Comparison of ENCODE assay signal across 8 cellular contexts in genomic region chr12:124588689-124589318, GRCh38. TPM values are rescaled to one million over a fixed set of nuclear protein-coding genes. Genes with fewer than 3 reads are reported as not detected.
A peak's percentile ranks its signal among the peaks of the same experiment; 100 is the strongest.
DNase-seq lines count a peak whose midpoint lies in the region; ATAC-seq and TF ChIP-seq lines count a peak whose summit lies in the region.

No MANE protein-coding gene starts in this region.

- H2AFZ ChIP-seq in mesenchymal stem cell (ENCODE audit: low read depth, low read length) = no peak overlapping the region

- DNase-seq in AG04450 (ENCODE audit: low read depth, low spot score) (no peak), Kasumi-1 (lab: John Stamatoyannopoulos, UW) (peak; percentile 51 to 54), mesenchymal stem cell (peak; percentile 89), OCI-M2 (lab: John Stamatoyannopoulos, UW; ENCODE audit: unreplicated experiment) (no peak)

- CTCF ChIA-PET in AG04450 (lab: Charles Lee) = no interaction called here

- H3K9me3 ChIP-seq in AG04450 (ENCODE audit: control insufficient read depth, insufficient read depth, low read length) = peaks cover 7% of the 10 kb centered on the region
- peaks cover 6% of the 10 kb centered on the region for H3K9me3 ChIP-seq in mesenchymal stem cell (ENCODE audit: control insufficient read depth, low read length)

- peak overlapping the region; percentile 13 for H3K4me2 ChIP-seq in mesenchymal stem cell (ENCODE audit: low read length, poor library complexity, severe bottlenecking)

- peaks cover 13% of the 10 kb centered on the region for H3K4me1 Mint-ChIP-seq in brain

- H3K4me3 ChIP-seq in AG04450 (ENCODE audit: low read depth, low read length) (peak overlapping the region; percentile 37), mesenchymal stem cell (ENCODE audit: insufficient read depth in 1 of 2, low read depth in 1 of 2, low read length in 2 of 2) (no peak overlapping the region)

- peak overlapping the region; percentile 59 to 60 for H2BK12ac ChIP-seq in mesenchymal stem cell (ENCODE audit: low read length in 2 of 2)

- H3K9ac ChIP-seq in mesenchymal stem cell (ENCODE audit: low read length) = peak overlapping the region; percentile 64

- H3K79me1 ChIP-seq in mesenchymal stem cell (replicated peaks; ENCODE audit: low read length, poor library complexity, severe bottlenecking) = no peaks in the 10 kb centered on the region

- peaks cover 4 to 31% (median 22%) of the 10 kb centered on the region in 5 experiments for H3K9me3 Mint-ChIP-seq in brain

- H4K91ac ChIP-seq in mesenchymal stem cell (ENCODE audit: low read length) = no peak overlapping the region

- H3K27me3 Mint-ChIP-seq in brain = peaks cover 4% of the 10 kb centered on the region

- H4K8ac ChIP-seq in mesenchymal stem cell (ENCODE audit: low read length) = no peak overlapping the region

- H3K4me3 Mint-ChIP-seq in brain = peak overlapping the region in 3 of 5 experiments; percentile 4 to 42 (median 6)

- peak overlapping the region; percentile 66 for H2BK120ac ChIP-seq in mesenchymal stem cell (ENCODE audit: low read depth, low read length)

- H3K27me3 ChIP-seq in AG04450 (ENCODE audit: control insufficient read depth, insufficient read depth, low read length) (peaks cover 2% of the 10 kb centered on the region), mesenchymal stem cell (ENCODE audit: control insufficient read depth in 1 of 2, insufficient read depth in 1 of 2, low read length in 2 of 2) (no peaks in the 10 kb centered on the region)

- ATAC-seq in GM19023 (IDR thresholded peaks at IDR 0.05; ENCODE audit: unreplicated experiment) (no peak), HG03460 (IDR thresholded peaks at IDR 0.05; ENCODE audit: unreplicated experiment) (no peak), HG03378 (IDR thresholded peaks at IDR 0.05; ENCODE audit: unreplicated experiment) (no peak)

- TF ChIP-seq CTCF in AG04450 (IDR thresholded peaks at IDR 0.05; ENCODE audit: low read depth, low read length) (no peak), brain (conservative IDR thresholded peaks at IDR 0.05) (no peak)

- 6% methylated on average over 9 of the region's 9 CpGs for WGBS in mesenchymal stem cell

- peak overlapping the region; percentile 61 for H3K27ac ChIP-seq in AG04450 (ENCODE audit: low read depth, low read length)
- H3K27ac ChIP-seq in mesenchymal stem cell (ENCODE audit: low read length, poor library complexity, severe bottlenecking) = no peak overlapping the region

- H2BK15ac ChIP-seq in mesenchymal stem cell (ENCODE audit: low read depth, poor library complexity, severe bottlenecking) = no peak overlapping the region

- H3K27ac Mint-ChIP-seq in brain = peak overlapping the region in 4 of 5 experiments; percentile 6 to 88 (median 78)

- H2AK5ac ChIP-seq in mesenchymal stem cell (ENCODE audit: low read length, severe bottlenecking) = no peak overlapping the region

- H3K36me3 Mint-ChIP-seq in brain = no peaks in the 10 kb centered on the region

- peak overlapping the region; percentile 76 to 85 for H3K4ac ChIP-seq in mesenchymal stem cell (ENCODE audit: low read depth in 1 of 2, low read length in 2 of 2)

- peak overlapping the region; percentile 72 to 92 for H3K18ac ChIP-seq in mesenchymal stem cell (ENCODE audit: low read depth in 1 of 2, low read length in 2 of 2)

- peak overlapping the region; percentile 24 for H2BK5ac ChIP-seq in mesenchymal stem cell (ENCODE audit: low read depth, low read length, poor library complexity, severe bottlenecking)

- H3K36me3 ChIP-seq in mesenchymal stem cell (ENCODE audit: control insufficient read depth in 1 of 2, insufficient read depth in 2 of 2, low read depth in 1 of 2, low read length in 2 of 2) = no peaks in the 10 kb centered on the region

- H3K23ac ChIP-seq in mesenchymal stem cell (ENCODE audit: low read length in 2 of 2) = no peak overlapping the region

- peaks cover 12% of the 10 kb centered on the region for H3K4me1 ChIP-seq in mesenchymal stem cell (ENCODE audit: control insufficient read depth, insufficient read depth, low read depth, low read length)

- peak overlapping the region in 1 of 2 experiments; percentile 29 for H3K14ac ChIP-seq in mesenchymal stem cell (ENCODE audit: low read length in 2 of 2)

- POLR2A ChIA-PET in AG04450 (lab: Yijun Ruan, JAX) = no interaction called here

RNA-seq across cellular contexts. Expression of gene NCOR2, which starts 21.4 kb away (rescaled TPM):
- polyA plus RNA-seq in AG04450 (2011; rRNA removed) = 3.3 and 8.0 TPM in 2 replicates
- polyA minus RNA-seq in AG04450 (2011; rRNA and poly(A)+ RNA removed) = 15.4 and 16.5 TPM in 2 replicates
- 78.6 TPM for polyA plus RNA-seq in brain (ENCODE audit: insufficient read depth, low read depth, low replicate concordance)
- polyA plus RNA-seq in mesenchymal stem cell (2013, experiment 1 of 2) = 120 TPM
- 113 TPM for polyA plus RNA-seq in mesenchymal stem cell (2013, experiment 2 of 2)

Comparison
In these comparisons a context has a peak if more than half of its experiments do, and no peak if none do; other contexts are left out.
1. DNase-seq: peak in Kasumi-1 (2 of 2) and mesenchymal stem cell (single experiment); none in AG04450 (single experiment) and OCI-M2 (single experiment).